In genomic region chr3:129117134-129117533, GRCh38 we compare ENCODE assay signal across 17 cellular contexts. TPM values are rescaled to one million over a fixed set of nuclear protein-coding genes. Genes with fewer than 3 reads are reported as not detected.
DNase-seq lines count a peak whose midpoint lies in the region; ATAC-seq and TF ChIP-seq lines count a peak whose summit lies in the region.
"Had no signal": no experiment of that assay in that cellular context is flagged by ENCODE, and none has a peak within 500 bp of the region (broad histone marks: within the 10 kb centered on the region; RNA-seq: fewer than 3 reads in every experiment).

No MANE protein-coding gene starts in this region.

- H3K4me1 ChIP-seq in endodermal cell (ENCODE audit: control insufficient read depth, insufficient read depth, low read length) (peaks cover 18% of the 10 kb centered on the region), subcutaneous abdominal adipose tissue (ENCODE audit: control insufficient read depth in 5 of 5, insufficient read depth in 5 of 5, low read length in 5 of 5) (peaks cover 17 to 41% (median 35%) of the 10 kb centered on the region in 5 donors), Caco-2 (peaks cover 22% of the 10 kb centered on the region)

- no peak overlapping the region for H3K9ac ChIP-seq in endodermal cell (ENCODE audit: extremely low read depth, low read length, poor library complexity, severe bottlenecking)
- no peak overlapping the region for H3K9ac ChIP-seq in subcutaneous abdominal adipose tissue (ENCODE audit: low read length in 5 of 5)

- H3K4me3 ChIP-seq in endodermal cell (ENCODE audit: low read length) = no peak overlapping the region
- no peak overlapping the region for H3K4me3 ChIP-seq in subcutaneous abdominal adipose tissue (ENCODE audit: low read depth in 1 of 5, low read length in 5 of 5)
- no peak overlapping the region for H3K4me3 ChIP-seq in Caco-2 (ENCODE audit: low read depth, low read length)
- H3K4me3 ChIP-seq: SJCRH30 had no signal

- DNase-seq in activated naive CD4-positive, alpha-beta T cell (lab: John Stamatoyannopoulos, UW) = no peak
- no peak for DNase-seq in WTC11 (ENCODE audit: low spot score)
- DNase-seq in endodermal cell = no peak
- DNase-seq in stimulated activated CD4-positive, alpha-beta T cell treated with anti-CD3 and anti-CD28 coated beads, Interleukin-12 subunit alpha, Interleukin-12 subunit beta, amount 100 ng/mL, for 4 hours = no peak
- no peak for DNase-seq in Caco-2
- no peak for DNase-seq in Right ventricle myocardium superior
- DNase-seq: activated CD4-positive, CD25-positive, alpha-beta regulatory T cell treated with anti-CD3 and anti-CD28 coated beads, Interleukin-2, amount 50 U/mL, for 72 hours; activated T-cell treated with anti-CD3 and anti-CD28 coated beads, Interleukin-2, amount 50 U/mL, for 48 hours; Calu3; NCI-H2081; NCI-H524; T1000 had no signal

- CTCF ChIA-PET in WTC11 (lab: Charles Lee) (interaction anchor here (1.1 to 1.3 kb wide), 3 partner anchors 46 to 147 kb away, joined by 4 to 6 read pairs (median 6); no protein-coding TSS in a partner anchor), Caco-2 (lab: Charles Lee) (interaction anchor here (0.9 kb wide), 1 partner anchor 64 kb away, joined by 10 read pairs; no protein-coding TSS in a partner anchor)

- no peak for ATAC-seq in WTC11
- no peak for ATAC-seq in Right ventricle myocardium superior (ENCODE audit: poor library complexity)

- peaks cover 9% of the 10 kb centered on the region for H3K36me3 Mint-ChIP-seq in activated naive CD4-positive, alpha-beta T cell treated with anti-CD3 and anti-CD28 coated beads, Interleukin-2, amount 50 U/mL, for 24 hours
- no peaks in the 10 kb centered on the region for H3K36me3 Mint-ChIP-seq in WTC11
- peaks cover 18% of the 10 kb centered on the region for H3K36me3 Mint-ChIP-seq in endodermal cell (ENCODE audit: low read depth)
- H3K36me3 Mint-ChIP-seq in Caco-2 (ENCODE audit: insufficient read depth, unreplicated experiment) = peaks cover 22% of the 10 kb centered on the region
- H3K36me3 Mint-ChIP-seq: IgD-negative memory B cell had no signal

- H3K27ac Mint-ChIP-seq in activated naive CD4-positive, alpha-beta T cell treated with anti-CD3 and anti-CD28 coated beads, Interleukin-2, amount 50 U/mL, for 24 hours = peak overlapping the region; percentile 95
- H3K27ac Mint-ChIP-seq in WTC11 (peak overlapping the region; percentile 43), endodermal cell (no peak overlapping the region), Caco-2 (ENCODE audit: unreplicated experiment) (no peak overlapping the region)

- H3K27me3 Mint-ChIP-seq in activated naive CD4-positive, alpha-beta T cell treated with anti-CD3 and anti-CD28 coated beads, Interleukin-2, amount 50 U/mL, for 24 hours = no peaks in the 10 kb centered on the region
- H3K27me3 Mint-ChIP-seq in WTC11 (ENCODE audit: low read depth) (no peaks in the 10 kb centered on the region), endodermal cell (ENCODE audit: insufficient read depth) (no peaks in the 10 kb centered on the region), Caco-2 (ENCODE audit: insufficient read depth, unreplicated experiment) (no peaks in the 10 kb centered on the region)
- H3K27me3 Mint-ChIP-seq: IgD-negative memory B cell had no signal

- H3K4me3 Mint-ChIP-seq in activated naive CD4-positive, alpha-beta T cell treated with anti-CD3 and anti-CD28 coated beads, Interleukin-2, amount 50 U/mL, for 24 hours = peak overlapping the region; percentile 72
- no peak overlapping the region for H3K4me3 Mint-ChIP-seq in WTC11
- H3K4me3 Mint-ChIP-seq in endodermal cell = peak overlapping the region; percentile 48
- H3K4me3 Mint-ChIP-seq in Caco-2 (ENCODE audit: unreplicated experiment) = no peak overlapping the region

- peaks cover 20% of the 10 kb centered on the region for H3K36me3 ChIP-seq in endodermal cell (ENCODE audit: control insufficient read depth, insufficient read depth, low read length)
- H3K36me3 ChIP-seq in subcutaneous abdominal adipose tissue (ENCODE audit: control insufficient read depth in 5 of 5, insufficient read depth in 5 of 5, low read length in 5 of 5) = peaks cover 0 to 26% (median 10%) of the 10 kb centered on the region in 5 donors
- H3K36me3 ChIP-seq in Caco-2 (ENCODE audit: control insufficient read depth, insufficient read depth, low read length) = peaks cover 1% of the 10 kb centered on the region
- H3K36me3 ChIP-seq: SJCRH30 had no signal

- intact Hi-C loops in Caco-2 (cut with micrococcal nuclease; ENCODE audit: unreplicated experiment) = no loop called here
- intact Hi-C loops in Right ventricle myocardium superior (cut with DNase I) = no loop called here

- POLR2A ChIA-PET in WTC11 (lab: Charles Lee) = interaction anchor here (0.8 kb wide), 1 partner anchor 47 kb away, joined by 3 read pairs; no protein-coding TSS in a partner anchor
- POLR2A ChIA-PET in Caco-2 (lab: Charles Lee) = no interaction called here

- no TSS peak for BruUV-seq in Caco-2 (replicated peaks; lab: Mats Ljungman, UMichigan)

- H3K9me3 ChIP-seq in endodermal cell (ENCODE audit: control insufficient read depth, low read length) (no peaks in the 10 kb centered on the region), subcutaneous abdominal adipose tissue (ENCODE audit: control insufficient read depth in 5 of 5, low read length in 5 of 5) (no peaks in the 10 kb centered on the region), Caco-2 (no peaks in the 10 kb centered on the region)
- H3K9me3 ChIP-seq: SJCRH30 had no signal

- peaks cover 70% of the 10 kb centered on the region for H3K4me1 Mint-ChIP-seq in activated naive CD4-positive, alpha-beta T cell treated with anti-CD3 and anti-CD28 coated beads, Interleukin-2, amount 50 U/mL, for 24 hours
- peaks cover 61% of the 10 kb centered on the region for H3K4me1 Mint-ChIP-seq in WTC11
- H3K4me1 Mint-ChIP-seq in endodermal cell = peaks cover 52% of the 10 kb centered on the region
- peaks cover 24% of the 10 kb centered on the region for H3K4me1 Mint-ChIP-seq in Caco-2 (ENCODE audit: low read depth, unreplicated experiment)

- no peaks in the 10 kb centered on the region for H3K9me3 Mint-ChIP-seq in activated naive CD4-positive, alpha-beta T cell treated with anti-CD3 and anti-CD28 coated beads, Interleukin-2, amount 50 U/mL, for 24 hours
- H3K9me3 Mint-ChIP-seq in WTC11 (no peaks in the 10 kb centered on the region), endodermal cell (no peaks in the 10 kb centered on the region), Caco-2 (ENCODE audit: unreplicated experiment) (no peaks in the 10 kb centered on the region)
- H3K9me3 Mint-ChIP-seq: IgD-negative memory B cell had no signal

- TF ChIP-seq CTCF in WTC11 (IDR thresholded peaks at IDR 0.05) (no peak), endodermal cell (conservative IDR thresholded peaks at IDR 0.05) (no peak), Caco-2 (IDR thresholded peaks at IDR 0.05; ENCODE audit: insufficient read depth in 1 of 2, low read depth in 1 of 2, low read length in 1 of 2, severe bottlenecking in 1 of 2, unreplicated experiment in 1 of 2) (no peak)

- H3K27ac ChIP-seq in endodermal cell (ENCODE audit: low read depth, low read length) (no peak overlapping the region), subcutaneous abdominal adipose tissue (ENCODE audit: low read depth, low read length) (peak overlapping the region; percentile 74)

- H3K27me3 ChIP-seq in endodermal cell (ENCODE audit: control insufficient read depth, insufficient read depth, low read length, poor library complexity, severe bottlenecking) = no peaks in the 10 kb centered on the region
- no peaks in the 10 kb centered on the region for H3K27me3 ChIP-seq in subcutaneous abdominal adipose tissue (ENCODE audit: control insufficient read depth in 5 of 5, insufficient read depth in 4 of 5, low read length in 5 of 5)
- no peaks in the 10 kb centered on the region for H3K27me3 ChIP-seq in Caco-2 (replicated peaks; ENCODE audit: control insufficient read depth, insufficient read depth, low read length)
- H3K27me3 ChIP-seq: SJCRH30 had no signal

TF ChIP-seq in WTC11, 78 proteins besides CTCF, POLR2A, EP300 and RAD21 (continues in another document):
- TF ChIP-seq FOXJ3 (CRISPR knock-in tag; IDR thresholded peaks at IDR 0.05; ENCODE audit: borderline replicate concordance) (no peak), CREB1 (CRISPR knock-in tag; IDR thresholded peaks at IDR 0.05) (no peak), NR1H2 (CRISPR knock-in tag; IDR thresholded peaks at IDR 0.05) (no peak)

RNA-seq across cellular contexts. Expression of gene RAB43, which starts 4.5 kb away (rescaled TPM):
- total RNA-seq in WTC11 (2021) (20.2 to 34.5 TPM (median 21.0 TPM) in 3 replicates), endodermal cell (10 to 100 TPM; 34.5 to 38.1 TPM), Caco-2 (2022) (10.8 and 12.3 TPM in 2 replicates), Right ventricle myocardium superior (5.1 TPM)
- 7.3 TPM for polyA plus RNA-seq in endodermal cell (2013, experiment 1 of 2)
- polyA plus RNA-seq in endodermal cell (2013, experiment 2 of 2) = 5.5 TPM

RNA-seq across cellular contexts. Expression of gene ISY1, which starts 43.7 kb away (rescaled TPM):
- total RNA-seq in WTC11 (2021) (21.4 to 25.0 TPM (median 21.5 TPM) in 3 replicates), endodermal cell (10 to 100 TPM; 28.9 to 32.9 TPM), Caco-2 (2022) (35.6 and 37.6 TPM in 2 replicates), Right ventricle myocardium superior (28.0 TPM)
- polyA plus RNA-seq in endodermal cell (2013, experiment 1 of 2) = 24.1 TPM
- 19.7 TPM for polyA plus RNA-seq in endodermal cell (2013, experiment 2 of 2)

RNA-seq across cellular contexts. Expression of gene GP9, which starts 56.6 kb away (rescaled TPM):
- total RNA-seq in WTC11 (2021) = not detected in 3 replicates
- not detected for total RNA-seq in endodermal cell
- polyA plus RNA-seq in endodermal cell (2013, experiment 1 of 2) = not detected
- not detected for polyA plus RNA-seq in endodermal cell (2013, experiment 2 of 2)
- total RNA-seq in Caco-2 (2022) = not detected in 2 replicates
- total RNA-seq in Right ventricle myocardium superior = not detected
- total RNA-seq: Calu3, osteocyte, SJCRH30 had no signal

Comparison
In these comparisons a context has a peak if more than half of its experiments do, and no peak if none do; other contexts are left out.
1. H3K27ac Mint-ChIP-seq: peak in activated naive CD4-positive, alpha-beta T cell treated with anti-CD3 and anti-CD28 coated beads, Interleukin-2, amount 50 U/mL, for 24 hours (single experiment) and WTC11 (single experiment); none in endodermal cell (single experiment) and Caco-2 (single experiment).
2. H3K4me3 Mint-ChIP-seq: peak in activated naive CD4-positive, alpha-beta T cell treated with anti-CD3 and anti-CD28 coated beads, Interleukin-2, amount 50 U/mL, for 24 hours (single experiment) and endodermal cell (single experiment); none in WTC11 (single experiment) and Caco-2 (single experiment).